In the genomic region with DNA sequence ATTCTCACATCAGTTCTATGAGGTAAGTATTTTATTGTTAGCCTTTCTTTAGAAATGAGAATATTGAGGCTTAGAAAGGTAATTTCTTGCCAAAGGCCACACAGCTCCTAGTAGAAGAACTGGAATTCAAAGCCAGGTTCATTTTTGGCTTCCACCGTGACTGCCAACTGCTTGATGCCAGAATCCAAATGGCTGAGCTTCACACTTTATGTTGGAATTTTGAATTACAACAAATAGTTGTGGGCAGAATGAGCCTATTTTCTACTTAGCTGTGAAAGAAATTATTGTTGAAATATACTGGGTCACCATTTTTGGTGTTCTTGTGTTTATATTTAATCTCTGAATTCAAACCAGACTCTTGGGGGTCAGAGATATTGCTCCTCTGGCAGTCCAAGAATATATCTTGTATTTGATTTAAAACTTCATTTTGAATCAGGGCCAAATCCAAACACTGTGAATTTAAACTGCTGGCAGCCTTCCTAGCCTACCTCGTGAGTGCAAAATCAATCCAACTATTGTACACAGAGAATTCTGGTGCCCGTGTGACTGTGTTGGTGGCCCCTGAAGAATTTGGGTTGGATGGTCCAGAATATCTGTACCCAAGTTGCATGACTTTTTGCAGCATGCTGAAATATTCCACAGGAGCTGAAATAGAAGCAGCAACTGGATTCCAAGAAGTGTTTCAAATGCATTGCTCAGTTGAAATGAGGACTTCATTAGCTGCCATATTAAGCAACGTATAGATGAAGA, we compare ENCODE assay signal across 16 cellular contexts. TPM values are rescaled to one million over a fixed set of nuclear protein-coding genes. Genes with fewer than 3 reads are reported as not detected.
DNase-seq lines count a peak whose midpoint lies in the region; ATAC-seq and TF ChIP-seq lines count a peak whose summit lies in the region.
"Had no signal": no experiment of that assay in that cellular context is flagged by ENCODE, and none has a peak within 500 bp of the region (broad histone marks: within the 10 kb centered on the region; RNA-seq: fewer than 3 reads in every experiment).

No MANE protein-coding gene starts in this region.

- H3K27me3 ChIP-seq in gastroesophageal sphincter (no peaks in the 10 kb centered on the region), subcutaneous abdominal adipose tissue (ENCODE audit: control insufficient read depth in 5 of 5, insufficient read depth in 4 of 5, low read length in 5 of 5) (no peaks in the 10 kb centered on the region)
- H3K27me3 ChIP-seq: spleen had no signal

- TF ChIP-seq CTCF in gastroesophageal sphincter (IDR thresholded peaks at IDR 0.05): no peak

- H3K4me1 ChIP-seq in gastroesophageal sphincter (peaks cover 3 to 28% (median 12%) of the 10 kb centered on the region in 3 donors), subcutaneous abdominal adipose tissue (ENCODE audit: control insufficient read depth in 5 of 5, insufficient read depth in 5 of 5, low read length in 5 of 5) (peaks cover under 1 to 25% (median 12%) of the 10 kb centered on the region in 5 donors)
- H3K4me1 ChIP-seq: spleen had no signal

- ATAC-seq in gastroesophageal sphincter: no peak
- ATAC-seq in activated CD4-positive, CD25-positive, alpha-beta regulatory T cell treated with anti-CD3 and anti-CD28 coated beads, Interleukin-2, amount 50 U/mL, for 24 hours: no peak
- ATAC-seq: stimulated activated naive CD8-positive, alpha-beta T cell treated with anti-CD3 and anti-CD28 coated beads, Interleukin-15, amount 100 ng/mL, for 72 hours had no signal

- H3K9ac ChIP-seq in subcutaneous abdominal adipose tissue (ENCODE audit: low read length in 5 of 5): no peak overlapping the region

- no peak for TF ChIP-seq POLR2A in gastroesophageal sphincter (IDR thresholded peaks at IDR 0.05)

- H3K27ac ChIP-seq in gastroesophageal sphincter: peak overlapping the region; percentile 30 to 81 (median 72)
- H3K27ac ChIP-seq in subcutaneous abdominal adipose tissue (ENCODE audit: low read depth, low read length): peak overlapping the region; percentile 56
- H3K27ac ChIP-seq: spleen, WERI-Rb-1 had no signal

- intact Hi-C loops in posterior cingulate gyrus (cut with DNase I): no loop called here

- 20 to 29% methylated on average over 4 of the region's 4 CpGs for WGBS in gastroesophageal sphincter (ENCODE audit: low coverage in 1 of 2), 2 donors

- no peaks in the 10 kb centered on the region for H3K36me3 ChIP-seq in gastroesophageal sphincter
- no peaks in the 10 kb centered on the region for H3K36me3 ChIP-seq in subcutaneous abdominal adipose tissue (ENCODE audit: control insufficient read depth in 5 of 5, insufficient read depth in 5 of 5, low read length in 5 of 5)
- H3K36me3 ChIP-seq: spleen, WERI-Rb-1 had no signal

- no peak overlapping the region for H3K4me3 ChIP-seq in gastroesophageal sphincter
- H3K4me3 ChIP-seq in subcutaneous abdominal adipose tissue (ENCODE audit: low read depth in 1 of 5, low read length in 5 of 5): no peak overlapping the region
- H3K4me3 ChIP-seq: spleen had no signal

- H3K9me3 ChIP-seq in gastroesophageal sphincter (no peaks in the 10 kb centered on the region), subcutaneous abdominal adipose tissue (ENCODE audit: control insufficient read depth in 5 of 5, low read length in 5 of 5) (no peaks in the 10 kb centered on the region)
- H3K9me3 ChIP-seq: spleen had no signal

- DNase-seq in NCI-H446 (lab: John Stamatoyannopoulos, UW) (peak; percentile 29 to 75), astrocyte of the hippocampus (ENCODE audit: low read depth, low spot score) (peak; percentile 78), posterior cingulate gyrus (no peak), NCI-H146 treated with DMSO at 0.1 percent for 48 hours (lab: John Stamatoyannopoulos, UW; ENCODE audit: unreplicated experiment) (no peak), NOMO-1 treated with dmso at 0.1 percent for 144 hours (lab: John Stamatoyannopoulos, UW; ENCODE audit: unreplicated experiment) (no peak)
- DNase-seq: activated naive CD4-positive, alpha-beta T cell treated with anti-CD3 and anti-CD28 coated beads, Interleukin-2, amount 10 ng/mL, durations not matched to agents 7 days and 5 days; cerebellar nuclear complex; NCI-H1105; spleen; stimulated activated naive CD8-positive, alpha-beta T cell treated with anti-CD3 and anti-CD28 coated beads, Interleukin-15, amount 100 ng/mL, for 72 hours; WERI-Rb-1 had no signal

- no peak for TF ChIP-seq EP300 in gastroesophageal sphincter (IDR thresholded peaks at IDR 0.05)

RNA-seq across cellular contexts. Expression of a gene that starts 35.6 kb away (rescaled TPM):
- total RNA-seq in gastroesophageal sphincter: 10 to 100 TPM; 47.3 to 70.1 (median 50.0) TPM

RNA-seq across cellular contexts. Expression of a gene that starts 40.8 kb away (rescaled TPM):
- not detected for total RNA-seq in gastroesophageal sphincter
- total RNA-seq: fibroblast of villous mesenchyme, mammary epithelial cell, spleen had no signal

Comparison
In these comparisons a context has a peak if more than half of its experiments do, and no peak if none do; other contexts are left out.
1. DNase-seq: peak in NCI-H446 (2 of 2) and astrocyte of the hippocampus (single experiment); none in posterior cingulate gyrus (0 of 10), NCI-H146 treated with DMSO at 0.1 percent for 48 hours (single experiment) and NOMO-1 treated with dmso at 0.1 percent for 144 hours (single experiment).